In the genomic region with DNA sequence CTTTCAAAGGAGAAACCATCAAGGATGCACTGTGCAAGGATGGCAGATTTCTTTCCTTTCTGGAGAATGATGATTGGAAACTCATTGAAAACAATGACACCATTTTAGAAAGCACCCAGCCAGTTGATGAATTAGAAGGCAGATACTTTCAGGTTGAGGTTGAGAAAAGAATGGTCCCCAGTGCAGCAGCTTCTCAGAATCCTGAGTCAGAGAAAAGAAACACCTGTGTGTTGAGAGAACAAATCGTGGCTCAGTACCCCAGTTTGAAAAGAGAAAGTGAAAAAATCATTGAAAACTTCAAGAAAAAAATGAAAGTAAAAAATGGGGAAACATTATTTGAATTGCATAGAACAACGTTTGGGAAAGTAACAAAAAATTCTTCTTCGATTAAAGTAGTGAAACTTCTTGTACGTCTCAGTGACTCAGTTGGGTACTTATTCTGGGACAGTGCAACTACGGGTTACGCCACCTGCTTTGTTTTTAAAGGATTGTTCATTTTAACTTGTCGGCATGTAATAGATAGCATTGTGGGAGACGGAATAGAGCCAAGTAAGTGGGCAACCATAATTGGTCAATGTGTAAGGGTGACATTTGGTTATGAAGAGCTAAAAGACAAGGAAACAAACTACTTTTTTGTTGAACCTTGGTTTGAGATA, we compare ENCODE assay signal across 11 cellular contexts. TPM values are rescaled to one million over a fixed set of nuclear protein-coding genes. Genes with fewer than 3 reads are reported as not detected.
A peak's percentile ranks its signal among the peaks of the same experiment; 100 is the strongest.
DNase-seq lines count a peak whose midpoint lies in the region; ATAC-seq and TF ChIP-seq lines count a peak whose summit lies in the region.
"Had no signal": no experiment of that assay in that cellular context is flagged by ENCODE, and none has a peak within 500 bp of the region (broad histone marks: within the 10 kb centered on the region; RNA-seq: fewer than 3 reads in every experiment).

No MANE protein-coding gene starts in this region.

- H3K4me1 ChIP-seq in left ventricle myocardium inferior, result no peaks in the 10 kb centered on the region
- H3K4me1 ChIP-seq: SJSA1 had no signal

- peak overlapping the region; percentile 93 for H3K27ac Mint-ChIP-seq in activated CD4-positive, alpha-beta T cell treated with anti-CD3 and anti-CD28 coated beads for 36 hours
- peak overlapping the region; percentile 15 for H3K27ac Mint-ChIP-seq in central memory CD8-positive, alpha-beta T cell (ENCODE audit: low read depth)

- H3K9me3 ChIP-seq in left ventricle myocardium inferior (replicated peaks), result peaks cover 8% of the 10 kb centered on the region
- H3K9me3 ChIP-seq: SJSA1 had no signal

- no peaks in the 10 kb centered on the region for H3K27me3 Mint-ChIP-seq in activated CD4-positive, alpha-beta T cell treated with anti-CD3 and anti-CD28 coated beads for 36 hours
- H3K27me3 Mint-ChIP-seq in central memory CD8-positive, alpha-beta T cell, result no peaks in the 10 kb centered on the region

- H3K27me3 ChIP-seq in left ventricle myocardium inferior (ENCODE audit: low read depth), result no peaks in the 10 kb centered on the region
- H3K27me3 ChIP-seq: SJSA1 had no signal

- ATAC-seq in activated CD4-positive, alpha-beta T cell treated with anti-CD3 and anti-CD28 coated beads for 36 hours, result peak; percentile 97
- peak; percentile 85 for ATAC-seq in GM21390 (IDR thresholded peaks at IDR 0.05; ENCODE audit: unreplicated experiment)
- ATAC-seq in HG03175 (IDR thresholded peaks at IDR 0.05; ENCODE audit: unreplicated experiment), result peak; percentile 65
- no peak for ATAC-seq in central memory CD8-positive, alpha-beta T cell (replicated peaks; ENCODE audit: extremely low read depth, poor library complexity, severe bottlenecking)

- POLR2A ChIA-PET in activated CD4-positive, alpha-beta T cell treated with anti-CD3 and anti-CD28 coated beads for 36 hours (lab: Charles Lee), result interaction anchor here (1.4 to 1.9 kb wide), 2 partner anchors 10 to 46 kb away, joined by 3 to 7 read pairs; a partner anchor contains a TSS

- CTCF ChIA-PET in activated CD4-positive, alpha-beta T cell treated with anti-CD3 and anti-CD28 coated beads for 36 hours (lab: Charles Lee), result interaction anchor here (0.5 to 2.9 kb wide), 11 partner anchors 8 to 392 kb away, joined by 3 to 12 read pairs (median 4); a partner anchor contains a TSS

- H3K36me3 ChIP-seq in left ventricle myocardium inferior, result peaks cover 17% of the 10 kb centered on the region

- peak; percentile 58 for DNase-seq in activated CD4-positive, alpha-beta T cell treated with anti-CD3 and anti-CD28 coated beads for 36 hours
- DNase-seq in activated CD4-positive, alpha-beta T cell treated with anti-CD3 and anti-CD28 coated beads for 1 hour, result no peak
- DNase-seq in central memory CD8-positive, alpha-beta T cell (ENCODE audit: low spot score in 2 of 2), result no peak
- DNase-seq in left ventricle myocardium inferior (no peak), NCI-H1092 treated with DMSO at 0.1 percent for 48 hours (lab: John Stamatoyannopoulos, UW) (no peak), HuH-7.5 (ENCODE audit: low spot score) (no peak)
- DNase-seq: amygdala, MV-4-11 had no signal

- TF ChIP-seq CTCF in left ventricle myocardium inferior (IDR thresholded peaks at IDR 0.05; ENCODE audit: borderline replicate concordance), result no peak

- H3K9me3 Mint-ChIP-seq in activated CD4-positive, alpha-beta T cell treated with anti-CD3 and anti-CD28 coated beads for 36 hours (ENCODE audit: low read depth), result no peaks in the 10 kb centered on the region
- H3K9me3 Mint-ChIP-seq in central memory CD8-positive, alpha-beta T cell, result no peaks in the 10 kb centered on the region

- no peak overlapping the region for H3K27ac ChIP-seq in left ventricle myocardium inferior (replicated peaks)
- H3K27ac ChIP-seq: SJSA1 had no signal

- H3K36me3 Mint-ChIP-seq in activated CD4-positive, alpha-beta T cell treated with anti-CD3 and anti-CD28 coated beads for 36 hours (ENCODE audit: low read depth), result peaks cover 62% of the 10 kb centered on the region
- H3K36me3 Mint-ChIP-seq in central memory CD8-positive, alpha-beta T cell (ENCODE audit: insufficient read depth), result peaks cover 18% of the 10 kb centered on the region

- H3K4me1 Mint-ChIP-seq in activated CD4-positive, alpha-beta T cell treated with anti-CD3 and anti-CD28 coated beads for 36 hours, result peaks cover 38% of the 10 kb centered on the region
- peaks cover 12% of the 10 kb centered on the region for H3K4me1 Mint-ChIP-seq in central memory CD8-positive, alpha-beta T cell

- intact Hi-C loops in activated CD4-positive, alpha-beta T cell treated with anti-CD3 and anti-CD28 coated beads for 36 hours (cut with DNase I, micrococcal nuclease), result loop anchor here (1.0 to 2.0 kb wide), 3 partner anchors 8 to 579 kb away; a partner anchor contains a TSS
- intact Hi-C loops in left ventricle myocardium inferior (cut with micrococcal nuclease), result loop anchor here (10.0 kb wide), 1 partner anchor 58 kb away; no protein-coding TSS in a partner anchor

- H3K4me3 Mint-ChIP-seq in activated CD4-positive, alpha-beta T cell treated with anti-CD3 and anti-CD28 coated beads for 36 hours, result peak overlapping the region; percentile 45
- H3K4me3 Mint-ChIP-seq in central memory CD8-positive, alpha-beta T cell, result peak overlapping the region; percentile 36

- no peak overlapping the region for H3K4me3 ChIP-seq in left ventricle myocardium inferior
- H3K4me3 ChIP-seq: SJSA1 had no signal

RNA-seq across cellular contexts. Expression of a gene that starts 9.8 kb away (rescaled TPM):
- 100 to 1,000 TPM in 1 of 2 experiments, 10 to 100 TPM in 1; 87.9 to 135 TPM for total RNA-seq in activated CD4-positive, alpha-beta T cell treated with anti-CD3 and anti-CD28 coated beads for 36 hours
- total RNA-seq in left ventricle myocardium inferior, result 9.6 TPM

RNA-seq across cellular contexts. Expression of a gene that starts 19.5 kb away (rescaled TPM):
- total RNA-seq in activated CD4-positive, alpha-beta T cell treated with anti-CD3 and anti-CD28 coated beads for 36 hours, result under 1 TPM; 0.07 to 0.11 TPM
- 1.8 TPM for total RNA-seq in left ventricle myocardium inferior

RNA-seq across cellular contexts. Expression of a gene that starts 45.4 kb away (rescaled TPM):
- 10 to 100 TPM; 32.3 to 38.9 TPM for total RNA-seq in activated CD4-positive, alpha-beta T cell treated with anti-CD3 and anti-CD28 coated beads for 36 hours
- 1.1 TPM for total RNA-seq in left ventricle myocardium inferior

Comparison
In these comparisons a context has a peak if more than half of its experiments do, and no peak if none do; other contexts are left out.
1. RNA of a gene that starts 45.4 kb away (total RNA-seq): 32.3 to 38.9 TPM in activated CD4-positive, alpha-beta T cell treated with anti-CD3 and anti-CD28 coated beads for 36 hours; 1.1 TPM in left ventricle myocardium inferior (single experiment); every median in the first group is over 10 times any median in the second.